10 cellular contexts compared by ENCODE assay signal in the genomic region with DNA sequence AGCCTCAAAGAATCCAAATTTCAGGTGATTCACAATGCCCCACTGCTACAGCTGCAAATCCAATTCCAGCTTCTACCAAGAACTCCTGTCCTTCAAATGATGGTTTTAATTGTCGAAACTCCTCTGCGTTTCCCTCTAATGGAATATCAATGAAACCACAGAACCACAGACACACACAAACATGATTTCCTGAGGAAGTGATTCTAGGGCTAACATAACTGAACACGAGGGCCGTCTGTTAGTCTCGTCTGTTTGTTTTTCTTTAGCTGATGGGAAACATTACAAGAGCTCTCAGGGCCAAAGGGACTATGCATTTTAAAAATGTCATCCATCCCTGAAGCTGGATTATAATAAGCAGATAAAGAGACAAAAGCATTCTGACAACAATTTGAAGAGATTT. TPM values are rescaled to one million over a fixed set of nuclear protein-coding genes. Genes with fewer than 3 reads are reported as not detected.
DNase-seq lines count a peak whose midpoint lies in the region; ATAC-seq and TF ChIP-seq lines count a peak whose summit lies in the region.
"Had no signal": no experiment of that assay in that cellular context is flagged by ENCODE, and none has a peak within 500 bp of the region (broad histone marks: within the 10 kb centered on the region; RNA-seq: fewer than 3 reads in every experiment).

No MANE protein-coding gene starts in this region.

- peaks cover 45% of the 10 kb centered on the region for H3K36me3 ChIP-seq in mesodermal cell (ENCODE audit: control insufficient read depth, insufficient read depth, low read length)

- WGBS in mesodermal cell (ENCODE audit: insufficient coverage in 2 of 2), 2 experiments, result 69% methylated on average over 2 of the region's 5 CpGs; no CpG with 5 or more reads in 1 of the 2 experiments
- 48% methylated on average over 5 of the region's 5 CpGs for WGBS in lower leg skin, 2 donors

- intact Hi-C loops in lower leg skin (cut with DNase I; ENCODE audit: low total_unique reads), result no loop called here

- peaks cover 37% of the 10 kb centered on the region for H3K4me1 ChIP-seq in mesodermal cell (ENCODE audit: control insufficient read depth, insufficient read depth, low read length, poor library complexity, severe bottlenecking)
- H3K4me1 ChIP-seq: parathyroid adenoma had no signal

- peak; percentile 13 for DNase-seq in DMS79 treated with DMSO at 0.1 percent for 48 hours (lab: John Stamatoyannopoulos, UW)
- peak; percentile 90 to 91 for DNase-seq in Kasumi-1 (lab: John Stamatoyannopoulos, UW)
- DNase-seq in amniotic epithelial cell (ENCODE audit: low read depth), result peak; percentile 27
- no peak for DNase-seq in omental fat pad (ENCODE audit: low spot score)
- DNase-seq in lower leg skin (ENCODE audit: low spot score in 2 of 2), result no peak
- DNase-seq: amygdala had no signal

- peak overlapping the region; percentile 63 for H3K27ac ChIP-seq in mesodermal cell (ENCODE audit: low read depth, low read length, severe bottlenecking)
- H3K27ac ChIP-seq: parathyroid adenoma had no signal

- ATAC-seq in HG03460 (IDR thresholded peaks at IDR 0.05; ENCODE audit: unreplicated experiment) (no peak), HG03354 (IDR thresholded peaks at IDR 0.05; ENCODE audit: poor library complexity, severe bottlenecking, unreplicated experiment) (no peak), omental fat pad (ENCODE audit: low FRiP score) (no peak)

- no peaks in the 10 kb centered on the region for H3K9me3 ChIP-seq in mesodermal cell (ENCODE audit: control insufficient read depth, low read length)

- no peak for TF ChIP-seq CTCF in omental fat pad (IDR thresholded peaks at IDR 0.05)
- no peak for TF ChIP-seq CTCF in lower leg skin (IDR thresholded peaks at IDR 0.05)

- H3K4me3 ChIP-seq in mesodermal cell (ENCODE audit: extremely low read depth, insufficient read depth, low read length, poor library complexity, severe bottlenecking) (no peak overlapping the region), lower leg skin (ENCODE audit: low read depth, poor library complexity, severe bottlenecking) (no peak overlapping the region)

- no peak for TF ChIP-seq POLR2A in lower leg skin (IDR thresholded peaks at IDR 0.05)

RNA-seq across cellular contexts. Expression of a gene that starts 59.4 kb away (rescaled TPM):
- polyA plus RNA-seq in mesodermal cell (2013, experiment 1 of 2), result 23.6 TPM
- polyA plus RNA-seq in mesodermal cell (2013, experiment 2 of 2), result 18.3 TPM
- total RNA-seq in omental fat pad (10 to 100 TPM in 3 of 4 donors, 1 to 10 TPM in 1; 4.2 to 20.5 (median 14.0) TPM), lower leg skin (100 to 1,000 TPM in 1 of 4 donors, 10 to 100 TPM in 3; 37.1 to 112 (median 82.5) TPM)

Comparison
In these comparisons a context has a peak if more than half of its experiments do, and no peak if none do; other contexts are left out.
1. DNase-seq: peak in DMS79 treated with DMSO at 0.1 percent for 48 hours (single experiment), Kasumi-1 (2 of 2) and amniotic epithelial cell (single experiment); none in omental fat pad (single experiment) and lower leg skin (0 of 2).